Comparison of ENCODE assay signal across 21 cellular contexts in genomic region chr2:22359020-22359672, GRCh38.
A peak's percentile ranks its signal among the peaks of the same experiment; 100 is the strongest.
DNase-seq lines count a peak whose midpoint lies in the region; TF ChIP-seq lines count a peak whose summit lies in the region.
"Had no signal": no experiment of that assay in that cellular context is flagged by ENCODE, and none has a peak within 500 bp of the region (broad histone marks: within the 10 kb centered on the region; RNA-seq: fewer than 3 reads in every experiment).

No MANE protein-coding gene starts in this region.

- no peaks in the 10 kb centered on the region for H3K27me3 Mint-ChIP-seq in endodermal cell (ENCODE audit: insufficient read depth)
- H3K27me3 Mint-ChIP-seq: CD4-positive, alpha-beta T cell; T-cell had no signal

- POLR2A ChIA-PET in HEK293T (lab: Yijun Ruan, JAX) = no interaction called here

- peaks cover 45% of the 10 kb centered on the region for H3K4me1 Mint-ChIP-seq in endodermal cell
- H3K4me1 Mint-ChIP-seq: T-cell had no signal

- no peak overlapping the region for H3K4me3 Mint-ChIP-seq in endodermal cell
- H3K4me3 Mint-ChIP-seq: CD4-positive, alpha-beta T cell; T-cell had no signal

- H3K9me3 Mint-ChIP-seq in endodermal cell = peaks cover 2% of the 10 kb centered on the region

- H3K4me1 ChIP-seq in HUES6 (ENCODE audit: control insufficient read depth, insufficient read depth, low read length) (peaks cover 28% of the 10 kb centered on the region), endodermal cell (ENCODE audit: control insufficient read depth, insufficient read depth, low read length) (peaks cover 21% of the 10 kb centered on the region)
- H3K4me1 ChIP-seq: A549 had no signal

- H3K9ac ChIP-seq in HUES6 (ENCODE audit: low read length) (peak overlapping the region; percentile 9), endodermal cell (ENCODE audit: extremely low read depth, low read length, poor library complexity, severe bottlenecking) (no peak overlapping the region)
- H3K9ac ChIP-seq: BLaER1 treated with 17β-estradiol and CSF1 and Interleukin-3, amounts not matched to agents 10 nM and 100 nM; GM23248 had no signal

- H3K4me3 ChIP-seq in HUES6 (ENCODE audit: low read depth, low read length) (no peak overlapping the region), endodermal cell (ENCODE audit: low read length) (no peak overlapping the region)
- H3K4me3 ChIP-seq: A549; BLaER1 treated with 17β-estradiol and CSF1 and Interleukin-3, amounts not matched to agents 10 nM and 100 nM; GM23248 had no signal

- 21% methylated on average over 2 of the region's 2 CpGs; no CpG with 5 or more reads in 1 of the 2 experiments for WGBS in endodermal cell (ENCODE audit: insufficient coverage in 1 of 2, insufficient read length in 1 of 2), 2 experiments

- peak; percentile 48 for TF ChIP-seq CTCF in endodermal cell (conservative IDR thresholded peaks at IDR 0.05)

- CTCF ChIA-PET in HEK293T (lab: Yijun Ruan, JAX) = interaction anchor here (0.6 kb wide), 1 partner anchor 16 kb away, joined by 3 read pairs; no protein-coding TSS in a partner anchor

- no peaks in the 10 kb centered on the region for H3K9me3 ChIP-seq in HUES6 (ENCODE audit: control insufficient read depth, insufficient read depth, low read depth, low read length)
- peaks cover 3% of the 10 kb centered on the region for H3K9me3 ChIP-seq in endodermal cell (ENCODE audit: control insufficient read depth, low read length)
- H3K9me3 ChIP-seq: A549; BLaER1 treated with 17β-estradiol and CSF1 and Interleukin-3, amounts not matched to agents 10 nM and 100 nM had no signal

- DNase-seq in NCI-H1694 treated with DMSO at 0.1 percent for 48 hours (lab: John Stamatoyannopoulos, UW) (peak; percentile 38), NCI-H524 treated with DMSO at 0.1 percent for 48 hours (lab: John Stamatoyannopoulos, UW) (peak; percentile 41), endodermal cell (peak; percentile 78), NCI-H1048 (lab: John Stamatoyannopoulos, UW) (no peak), T-helper 9 cell (no peak), HEK293T (ENCODE audit: extremely low spot score) (no peak)
- DNase-seq: AML-193; CD4-positive, alpha-beta T cell; GM23248; H7; Karpas-422; NCI-H1092 treated with DMSO at 0.1 percent for 48 hours; NCI-H1436; NCI-H1930; NCI-H774; SHP77; T-cell had no signal

- H3K27me3 ChIP-seq in HUES6 (ENCODE audit: control insufficient read depth, insufficient read depth, low read length) (no peaks in the 10 kb centered on the region), endodermal cell (ENCODE audit: control insufficient read depth, insufficient read depth, low read length, poor library complexity, severe bottlenecking) (no peaks in the 10 kb centered on the region)
- H3K27me3 ChIP-seq: BLaER1 treated with 17β-estradiol and CSF1 and Interleukin-3, amounts not matched to agents 10 nM and 100 nM had no signal

- peak overlapping the region; percentile 24 for H3K27ac Mint-ChIP-seq in endodermal cell
- H3K27ac Mint-ChIP-seq: CD4-positive, alpha-beta T cell; T-cell had no signal

- H3K27ac ChIP-seq in HUES6 (ENCODE audit: low read depth, low read length) = no peak overlapping the region
- no peak overlapping the region for H3K27ac ChIP-seq in endodermal cell (ENCODE audit: low read depth, low read length)
- H3K27ac ChIP-seq: A549; BLaER1 treated with 17β-estradiol and CSF1 and Interleukin-3, amounts not matched to agents 10 nM and 100 nM; GM23248; RWPE1 had no signal

- H3K36me3 Mint-ChIP-seq in endodermal cell (ENCODE audit: low read depth) = peaks cover 3% of the 10 kb centered on the region
- H3K36me3 Mint-ChIP-seq: T-cell had no signal

- H3K36me3 ChIP-seq in HUES6 (ENCODE audit: control insufficient read depth, insufficient read depth, low read length) (no peaks in the 10 kb centered on the region), endodermal cell (ENCODE audit: control insufficient read depth, insufficient read depth, low read length) (no peaks in the 10 kb centered on the region)
- H3K36me3 ChIP-seq: BLaER1 treated with 17β-estradiol and CSF1 and Interleukin-3, amounts not matched to agents 10 nM and 100 nM had no signal

TF ChIP-seq in HEK293T, 16 proteins besides CTCF, POLR2A, EP300 and RAD21:
- TF ChIP-seq ARNT (IDR thresholded peaks at IDR 0.05) (no peak), LEF1 (IDR thresholded peaks at IDR 0.05; ENCODE audit: borderline replicate concordance) (no peak)

Comparison
In these comparisons a context has a peak if more than half of its experiments do, and no peak if none do; other contexts are left out.
1. DNase-seq: peak in NCI-H1694 treated with DMSO at 0.1 percent for 48 hours (single experiment), NCI-H524 treated with DMSO at 0.1 percent for 48 hours (single experiment) and endodermal cell (single experiment); none in NCI-H1048 (single experiment), T-helper 9 cell (single experiment) and HEK293T (single experiment).